In the genomic region with DNA sequence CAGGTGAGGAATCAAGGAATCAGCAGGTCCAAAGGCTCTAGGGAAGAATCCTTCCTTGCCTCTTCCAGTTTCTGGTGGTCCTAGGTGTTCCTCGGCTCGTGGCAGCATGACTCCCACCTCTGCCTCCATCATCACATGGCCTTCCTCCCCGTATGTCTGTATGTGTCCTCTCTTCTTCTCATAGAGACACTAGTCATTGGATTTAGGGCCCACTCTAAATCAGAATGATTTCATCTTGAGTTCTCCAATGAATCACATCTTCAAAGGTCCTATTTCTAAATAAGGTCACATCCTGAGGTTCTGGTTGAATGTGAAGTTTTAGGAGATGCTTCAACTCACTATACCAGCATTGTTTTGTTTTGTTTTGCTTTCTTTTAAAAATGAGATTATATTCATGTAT, we compare ENCODE assay signal across 17 cellular contexts. TPM values are rescaled to one million over a fixed set of nuclear protein-coding genes. Genes with fewer than 3 reads are reported as not detected.
A peak's percentile ranks its signal among the peaks of the same experiment; 100 is the strongest.
DNase-seq lines count a peak whose midpoint lies in the region; ATAC-seq and TF ChIP-seq lines count a peak whose summit lies in the region.
"Had no signal": no experiment of that assay in that cellular context is flagged by ENCODE, and none has a peak within 500 bp of the region (broad histone marks: within the 10 kb centered on the region; RNA-seq: fewer than 3 reads in every experiment).

No MANE protein-coding gene starts in this region.

- no peaks in the 10 kb centered on the region for H3K9me3 Mint-ChIP-seq in CD4-positive, CD25-positive, alpha-beta regulatory T cell
- no peaks in the 10 kb centered on the region for H3K9me3 Mint-ChIP-seq in MCF 10A (ENCODE audit: unreplicated experiment)
- H3K9me3 Mint-ChIP-seq: mesothelial cell of epicardium had no signal

- no peaks in the 10 kb centered on the region for H3K36me3 Mint-ChIP-seq in CD4-positive, CD25-positive, alpha-beta regulatory T cell
- H3K36me3 Mint-ChIP-seq in MCF 10A (ENCODE audit: insufficient read depth, unreplicated experiment): no peaks in the 10 kb centered on the region
- H3K36me3 Mint-ChIP-seq: mesothelial cell of epicardium had no signal

- no peak overlapping the region for H3K4me3 ChIP-seq in CD4-positive, CD25-positive, alpha-beta regulatory T cell (ENCODE audit: low read depth, low read length)
- H3K4me3 ChIP-seq: transverse colon had no signal

- CTCF ChIA-PET in MCF 10A (lab: Yijun Ruan, JAX): interaction anchor here (0.6 kb wide), 2 partner anchors 39 to 858 kb away, joined by 3 to 4 read pairs; no protein-coding TSS in a partner anchor

- intact Hi-C loops in MCF 10A (cut with micrococcal nuclease): no loop called here

- TF ChIP-seq CTCF in MCF 10A (IDR thresholded peaks at IDR 0.05; ENCODE audit: unreplicated experiment): no peak

- no peaks in the 10 kb centered on the region for H3K27me3 Mint-ChIP-seq in CD4-positive, CD25-positive, alpha-beta regulatory T cell
- no peaks in the 10 kb centered on the region for H3K27me3 Mint-ChIP-seq in MCF 10A (ENCODE audit: insufficient read depth, unreplicated experiment)

- DNase-seq in activated CD4-positive, CD25-positive, alpha-beta regulatory T cell (lab: John Stamatoyannopoulos, UW): no peak
- no peak for DNase-seq in CD4-positive, CD25-positive, alpha-beta regulatory T cell
- DNase-seq in RKO (ENCODE audit: low spot score) (peak; percentile 25), amniotic epithelial cell (ENCODE audit: low read depth) (peak; percentile 49), OCI-M2 (lab: John Stamatoyannopoulos, UW; ENCODE audit: unreplicated experiment) (no peak), SW 1271 (lab: John Stamatoyannopoulos, UW) (no peak), MCF 10A (ENCODE audit: unreplicated experiment) (no peak)
- DNase-seq: 8988T, amniotic stem cell, DMS153, NCI-H2227 treated with DMSO at 0.1 percent for 48 hours, retina, transverse colon had no signal

- H3K36me3 ChIP-seq in CD4-positive, CD25-positive, alpha-beta regulatory T cell (ENCODE audit: control insufficient read depth, insufficient read depth, low read length): no peaks in the 10 kb centered on the region
- H3K36me3 ChIP-seq: transverse colon had no signal

- peaks cover 34 to 61% (median 47%) of the 10 kb centered on the region in 4 donors for H3K4me1 Mint-ChIP-seq in CD4-positive, CD25-positive, alpha-beta regulatory T cell
- H3K4me1 Mint-ChIP-seq in MCF 10A (ENCODE audit: insufficient read depth, unreplicated experiment): peaks cover 10% of the 10 kb centered on the region

- no peak overlapping the region for H3K27ac ChIP-seq in CD4-positive, CD25-positive, alpha-beta regulatory T cell (ENCODE audit: insufficient read depth, low read length, poor library complexity, severe bottlenecking)
- H3K27ac ChIP-seq: C4-2B, RWPE1, transverse colon had no signal

- POLR2A ChIA-PET in MCF 10A (lab: Yijun Ruan, JAX): no interaction called here

- peak overlapping the region in 2 of 3 donors; percentile 62 to 70 for H3K27ac Mint-ChIP-seq in CD4-positive, CD25-positive, alpha-beta regulatory T cell
- H3K27ac Mint-ChIP-seq in MCF 10A (ENCODE audit: low read depth, unreplicated experiment): no peak overlapping the region
- H3K27ac Mint-ChIP-seq: mesothelial cell of epicardium had no signal

- peak overlapping the region in 1 of 4 donors; percentile 63 for H3K4me3 Mint-ChIP-seq in CD4-positive, CD25-positive, alpha-beta regulatory T cell
- H3K4me3 Mint-ChIP-seq in MCF 10A (ENCODE audit: unreplicated experiment): no peak overlapping the region
- H3K4me3 Mint-ChIP-seq: mesothelial cell of epicardium had no signal

- peaks cover 53% of the 10 kb centered on the region for H3K4me1 ChIP-seq in CD4-positive, CD25-positive, alpha-beta regulatory T cell (ENCODE audit: control insufficient read depth, insufficient read depth, low read length, poor library complexity, severe bottlenecking)

- no peaks in the 10 kb centered on the region for H3K27me3 ChIP-seq in CD4-positive, CD25-positive, alpha-beta regulatory T cell (ENCODE audit: control insufficient read depth, insufficient read depth, low read length)
- H3K27me3 ChIP-seq: transverse colon had no signal

- ATAC-seq in activated CD4-positive, CD25-positive, alpha-beta regulatory T cell treated with anti-CD3 and anti-CD28 coated beads, Interleukin-2, amount 50 U/mL, for 24 hours: peak; percentile 11 to 13
- ATAC-seq in CD4-positive, CD25-positive, alpha-beta regulatory T cell (ENCODE audit: low read depth in 2 of 2): no peak

- no TSS peak for BruUV-seq in MCF 10A (replicated peaks; lab: Mats Ljungman, UMichigan)

- no peaks in the 10 kb centered on the region for H3K9me3 ChIP-seq in CD4-positive, CD25-positive, alpha-beta regulatory T cell (ENCODE audit: control insufficient read depth in 2 of 2, low read length in 2 of 2)
- H3K9me3 ChIP-seq: transverse colon had no signal

RNA-seq across cellular contexts. Expression of a gene that starts 11.1 kb away (rescaled TPM):
- 64.0 TPM for total RNA-seq in CD4-positive, CD25-positive, alpha-beta regulatory T cell
- 10 to 100 TPM; 14.9 to 28.7 (median 20.2) TPM for polyA plus RNA-seq in CD4-positive, CD25-positive, alpha-beta regulatory T cell
- total RNA-seq in MCF 10A (2022): 74.2 and 86.1 TPM in 2 replicates

Comparison
In these comparisons a context has a peak if more than half of its experiments do, and no peak if none do; other contexts are left out.
1. ATAC-seq: peak in activated CD4-positive, CD25-positive, alpha-beta regulatory T cell treated with anti-CD3 and anti-CD28 coated beads, Interleukin-2, amount 50 U/mL, for 24 hours (2 of 2); none in CD4-positive, CD25-positive, alpha-beta regulatory T cell (0 of 2).
2. DNase-seq: peak in RKO (single experiment) and amniotic epithelial cell (single experiment); none in activated CD4-positive, CD25-positive, alpha-beta regulatory T cell (0 of 4), CD4-positive, CD25-positive, alpha-beta regulatory T cell (0 of 3), OCI-M2 (single experiment), SW 1271 (0 of 2) and MCF 10A (single experiment).